Comparison of ENCODE assay signal across 9 cellular contexts in the genomic region with DNA sequence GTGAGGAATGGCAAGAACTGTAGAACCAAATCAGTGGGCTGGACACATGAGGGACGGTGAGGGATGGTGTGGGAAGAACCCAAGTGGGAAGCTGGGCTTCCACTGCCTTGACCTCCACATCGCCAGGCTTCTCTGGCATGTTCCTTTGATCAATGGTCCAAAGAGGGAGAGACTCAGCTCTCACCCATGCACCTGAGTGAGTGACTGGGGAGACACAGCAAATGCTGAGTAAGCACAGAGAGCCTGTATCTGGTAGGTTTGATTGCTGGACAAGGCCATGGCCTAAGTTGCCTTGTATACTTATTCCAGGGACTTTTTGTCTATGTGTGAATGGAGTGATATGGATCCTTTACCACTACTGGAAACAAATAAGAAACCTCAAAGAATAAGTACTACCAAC.
"Had no signal": no experiment of that assay in that cellular context is flagged by ENCODE, and none has a peak within 500 bp of the region (broad histone marks: within the 10 kb centered on the region; RNA-seq: fewer than 3 reads in every experiment).

No MANE protein-coding gene starts in this region.

- FAIRE-seq: HTR-8/SVneo had no signal

- H3K4me1 ChIP-seq: HAP-1 had no signal

- DNase-seq: GM23248, GOT3, H7, HFFc6, Kasumi-1, KBM-7 had no signal

- H3K4me3 ChIP-seq: GM23248, HAP-1 had no signal

- ATAC-seq: HCT116 had no signal

- H3K9ac ChIP-seq: GM23248 had no signal

- H2AFZ ChIP-seq: GM23248 had no signal

- H3K9me3 ChIP-seq: HAP-1 had no signal

- H3K27ac ChIP-seq: GM23248 had no signal

- H3K36me3 ChIP-seq: HAP-1 had no signal
